1 cellular context compared by ENCODE assay signal in genomic region chr13:20221772-20222171, GRCh38.
A peak's percentile ranks its signal among the peaks of the same experiment; 100 is the strongest.
TF ChIP-seq lines count a peak whose summit lies in the region.

No MANE protein-coding gene starts in this region.

TF ChIP-seq in HepG2, 621 proteins besides CTCF, POLR2A, EP300 and RAD21:
- peak; percentile 50 for TF ChIP-seq CEBPB (IDR thresholded peaks at IDR 0.05; ENCODE audit: borderline replicate concordance, low read depth, low read length)
- no peak for TF ChIP-seq ASH2L (IDR thresholded peaks at IDR 0.05; ENCODE audit: insufficient read length, low read depth, low read length)
TF ChIP-seq in HepG2: peak in this region for 1.
